1 cellular context compared by ENCODE assay signal in the genomic region with DNA sequence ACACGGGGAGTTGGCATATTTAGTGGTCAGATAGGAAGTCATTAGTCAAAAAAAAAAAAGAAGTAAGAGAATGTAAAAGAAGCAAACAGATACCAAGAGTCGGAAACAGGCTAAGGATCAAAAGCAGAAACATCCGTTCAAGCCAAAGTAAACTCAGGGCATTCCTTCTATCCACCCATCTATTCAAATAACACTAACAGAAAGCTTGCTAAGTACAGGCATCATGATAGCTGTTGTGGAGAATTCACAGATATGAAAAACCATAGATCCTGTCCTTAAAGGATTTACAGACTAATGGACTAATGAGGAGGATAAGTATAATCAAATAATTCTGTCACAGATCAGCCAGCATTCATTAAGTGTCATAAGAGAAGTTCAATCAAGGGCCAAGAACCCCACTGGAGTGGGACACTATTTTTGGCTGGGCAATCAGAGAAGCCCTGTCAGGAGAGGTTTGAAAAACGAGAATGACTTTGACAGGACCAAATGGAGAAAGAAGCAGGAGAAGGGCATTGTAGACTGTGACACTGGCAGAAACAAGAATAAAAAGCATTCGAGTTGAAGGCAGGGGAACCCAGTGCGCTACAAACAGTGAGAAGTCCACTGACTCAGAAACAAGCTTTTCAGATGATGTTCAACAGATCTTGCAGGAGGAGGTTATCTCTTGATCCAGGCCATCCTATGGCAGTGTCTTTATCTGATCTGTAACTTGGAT.
TF ChIP-seq lines count a peak whose summit lies in the region.

No MANE protein-coding gene starts in this region.

TF ChIP-seq in SK-N-SH, 30 proteins besides CTCF, POLR2A, EP300 and RAD21 (continued from another document):
- TF ChIP-seq, protein P1, sequence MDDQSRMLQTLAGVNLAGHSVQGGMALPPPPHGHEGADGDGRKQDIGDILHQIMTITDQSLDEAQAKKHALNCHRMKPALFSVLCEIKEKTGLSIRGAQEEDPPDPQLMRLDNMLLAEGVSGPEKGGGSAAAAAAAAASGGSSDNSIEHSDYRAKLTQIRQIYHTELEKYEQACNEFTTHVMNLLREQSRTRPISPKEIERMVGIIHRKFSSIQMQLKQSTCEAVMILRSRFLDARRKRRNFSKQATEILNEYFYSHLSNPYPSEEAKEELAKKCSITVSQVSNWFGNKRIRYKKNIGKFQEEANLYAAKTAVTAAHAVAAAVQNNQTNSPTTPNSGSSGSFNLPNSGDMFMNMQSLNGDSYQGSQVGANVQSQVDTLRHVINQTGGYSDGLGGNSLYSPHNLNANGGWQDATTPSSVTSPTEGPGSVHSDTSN (IDR thresholded peaks at IDR 0.05), result peak; percentile 77
- TF ChIP-seq SMC3 (IDR thresholded peaks at IDR 0.05; ENCODE audit: low read depth, low read length), result 0 out of 2 replicates have a peak, but pooled peaks have one; percentile 13
- TF ChIP-seq ELF1 (IDR thresholded peaks at IDR 0.05), result no peak
- no peak for TF ChIP-seq RFX5 (IDR thresholded peaks at IDR 0.05; ENCODE audit: low read length)
